23 cellular contexts compared by ENCODE assay signal in genomic region chr4:42523066-42523718, GRCh38.
DNase-seq lines count a peak whose midpoint lies in the region; ATAC-seq lines count a peak whose summit lies in the region.
"Had no signal": no experiment of that assay in that cellular context is flagged by ENCODE, and none has a peak within 500 bp of the region (broad histone marks: within the 10 kb centered on the region; RNA-seq: fewer than 3 reads in every experiment).

No MANE protein-coding gene starts in this region.

- H2AFZ ChIP-seq in trophoblast cell (ENCODE audit: insufficient read depth, low read length, poor library complexity): no peak overlapping the region

- H2BK5ac ChIP-seq in trophoblast cell (ENCODE audit: low read depth, low read length, poor library complexity): no peak overlapping the region

- peak overlapping the region in 4 of 7 donors; percentile 10 to 56 (median 22) for H3K27ac Mint-ChIP-seq in CD4-positive, alpha-beta memory T cell
- H3K27ac Mint-ChIP-seq in activated T-helper 17 cell treated with anti-CD3 and anti-CD28 coated beads, Interleukin-2, amount 50 U/mL, for 72 hours: peak overlapping the region; percentile 71
- H3K27ac Mint-ChIP-seq: HFFc6 had no signal

- no peak overlapping the region for H2AK5ac ChIP-seq in trophoblast cell (ENCODE audit: low read length)

- no peak overlapping the region for H3K4me3 Mint-ChIP-seq in CD4-positive, alpha-beta memory T cell
- H3K4me3 Mint-ChIP-seq in activated T-helper 17 cell treated with anti-CD3 and anti-CD28 coated beads, Interleukin-2, amount 50 U/mL, for 72 hours: no peak overlapping the region
- H3K4me3 Mint-ChIP-seq: CD4-positive, CD25-positive, alpha-beta regulatory T cell; HFFc6 had no signal

- H3K36me3 Mint-ChIP-seq in CD4-positive, alpha-beta memory T cell: peaks cover 23 to 34% of the 10 kb centered on the region in 2 donors
- H3K36me3 Mint-ChIP-seq in activated T-helper 17 cell treated with anti-CD3 and anti-CD28 coated beads, Interleukin-2, amount 50 U/mL, for 72 hours (ENCODE audit: low read depth): peaks cover 54% of the 10 kb centered on the region

- H4K12ac ChIP-seq in trophoblast cell (ENCODE audit: low read depth, low read length): no peak overlapping the region

- CTCF ChIA-PET in CD4-positive, alpha-beta memory T cell (lab: Charles Lee; ENCODE audit: partially characterized antibody): interaction anchor here (1.9 kb wide), 1 partner anchor 152 kb away, joined by 4 read pairs; no protein-coding TSS in a partner anchor

- no peaks in the 10 kb centered on the region for H3K4me1 ChIP-seq in CD4-positive, alpha-beta memory T cell (ENCODE audit: insufficient read depth, low read length)
- H3K4me1 ChIP-seq in trophoblast cell (ENCODE audit: control insufficient read depth in 1 of 2, insufficient read depth in 2 of 2, low read length in 2 of 2): no peaks in the 10 kb centered on the region
- H3K4me1 ChIP-seq: SJSA1 had no signal

- H3K14ac ChIP-seq in trophoblast cell (ENCODE audit: low read length): no peak overlapping the region

- no peaks in the 10 kb centered on the region for H3K4me1 Mint-ChIP-seq in CD4-positive, alpha-beta memory T cell
- H3K4me1 Mint-ChIP-seq in activated T-helper 17 cell treated with anti-CD3 and anti-CD28 coated beads, Interleukin-2, amount 50 U/mL, for 72 hours: no peaks in the 10 kb centered on the region

- WGBS in trophoblast cell (ENCODE audit: extremely low coverage, insufficient coverage, insufficient read length): no CpG with 5 or more reads among the region's 3 CpGs

- no peaks in the 10 kb centered on the region for H3K9me3 Mint-ChIP-seq in CD4-positive, alpha-beta memory T cell
- no peaks in the 10 kb centered on the region for H3K9me3 Mint-ChIP-seq in activated T-helper 17 cell treated with anti-CD3 and anti-CD28 coated beads, Interleukin-2, amount 50 U/mL, for 72 hours
- H3K9me3 Mint-ChIP-seq: CD4-positive, CD25-positive, alpha-beta regulatory T cell; HFFc6 had no signal

- H3K4ac ChIP-seq in trophoblast cell (ENCODE audit: low read depth, low read length): no peak overlapping the region

- H3K18ac ChIP-seq in trophoblast cell (ENCODE audit: low read length): no peak overlapping the region

- no peak overlapping the region for H2BK12ac ChIP-seq in trophoblast cell (ENCODE audit: low read length)

- no peak overlapping the region for H3K27ac ChIP-seq in CD4-positive, alpha-beta memory T cell (ENCODE audit: low read depth, low read length)
- no peak overlapping the region for H3K27ac ChIP-seq in trophoblast cell (ENCODE audit: low read depth, low read length)
- H3K27ac ChIP-seq: KMS-11, SJSA1 had no signal

- intact Hi-C loops in CD4-positive, alpha-beta memory T cell (cut with micrococcal nuclease): no loop called here
- intact Hi-C loops in left cardiac atrium (cut with DNase I): loop anchor here in 1 of 2 donors (2.0 to 5.0 kb wide), 2 partner anchors 151 to 240 kb away; no protein-coding TSS in a partner anchor
- intact Hi-C loops in sciatic nerve (cut with DNase I): loop anchor here (5.0 to 10.0 kb wide), 3 partner anchors 148 to 576 kb away; no protein-coding TSS in a partner anchor

- H3K36me3 ChIP-seq in CD4-positive, alpha-beta memory T cell (ENCODE audit: insufficient read depth, low read length): no peaks in the 10 kb centered on the region
- no peaks in the 10 kb centered on the region for H3K36me3 ChIP-seq in trophoblast cell (ENCODE audit: control insufficient read depth in 1 of 2, insufficient read depth in 2 of 2, low read length in 2 of 2)
- H3K36me3 ChIP-seq: SJSA1 had no signal

- H3K23ac ChIP-seq in trophoblast cell (ENCODE audit: low read length): no peak overlapping the region

- no peak overlapping the region for H3K4me3 ChIP-seq in CD4-positive, alpha-beta memory T cell (ENCODE audit: low read length in 2 of 2)
- no peak overlapping the region for H3K4me3 ChIP-seq in trophoblast cell (ENCODE audit: low read depth, low read length)
- H3K4me3 ChIP-seq: SJSA1 had no signal

- H3K27me3 ChIP-seq in CD4-positive, alpha-beta memory T cell (ENCODE audit: insufficient read depth, low read length): no peaks in the 10 kb centered on the region
- H3K27me3 ChIP-seq in trophoblast cell (ENCODE audit: insufficient read depth, low read length): no peaks in the 10 kb centered on the region
- H3K27me3 ChIP-seq: SJSA1 had no signal

- no peak for DNase-seq in CD4-positive, alpha-beta memory T cell
- DNase-seq in left cardiac atrium (no peak), sciatic nerve (ENCODE audit: low spot score) (no peak), NCI-H2029 (lab: John Stamatoyannopoulos, UW) (no peak), trophoblast cell (no peak)
- no peak for DNase-seq in stimulated activated CD8-positive, alpha-beta memory T cell treated with anti-CD3 and anti-CD28 coated beads, Interleukin-4, amount 100 ng/mL, for 48 hours
- DNase-seq: Calu3; CD4-positive, CD25-positive, alpha-beta regulatory T cell; DMS153; H7; HFFc6; IMR-90; NCI-H1105; NCI-H146; NCI-H2081; NCI-H2171; NCI-H345; NCI-H524; NCI-H774; NK-92 treated with Interleukin-12 subunit alpha and Interleukin-12 subunit beta, amount 100 ng/mL, for 24 hours had no signal

- H3K9me3 ChIP-seq in CD4-positive, alpha-beta memory T cell (ENCODE audit: control insufficient read depth in 1 of 2, low read length in 2 of 2): no peaks in the 10 kb centered on the region
- H3K9me3 ChIP-seq in trophoblast cell (ENCODE audit: insufficient read depth, low read depth, low read length): no peaks in the 10 kb centered on the region
- H3K9me3 ChIP-seq: SJSA1 had no signal

- no peaks in the 10 kb centered on the region for H3K79me1 ChIP-seq in trophoblast cell (ENCODE audit: low read length)

- H4K91ac ChIP-seq in trophoblast cell (ENCODE audit: low read depth, low read length): no peak overlapping the region

- no peaks in the 10 kb centered on the region for H3K79me2 ChIP-seq in trophoblast cell (ENCODE audit: control insufficient read depth, insufficient read depth, low read length, poor library complexity)

- no peaks in the 10 kb centered on the region for H3K27me3 Mint-ChIP-seq in CD4-positive, alpha-beta memory T cell
- no peaks in the 10 kb centered on the region for H3K27me3 Mint-ChIP-seq in activated T-helper 17 cell treated with anti-CD3 and anti-CD28 coated beads, Interleukin-2, amount 50 U/mL, for 72 hours
- H3K27me3 Mint-ChIP-seq: CD4-positive, CD25-positive, alpha-beta regulatory T cell had no signal

- no peak overlapping the region for H2BK120ac ChIP-seq in trophoblast cell (ENCODE audit: insufficient read depth, low read length, poor library complexity)

- H4K8ac ChIP-seq in trophoblast cell (ENCODE audit: low read depth, low read length): no peak overlapping the region

- no peak overlapping the region for H3K4me2 ChIP-seq in trophoblast cell (ENCODE audit: low read length)
- H3K4me2 ChIP-seq: KMS-11 had no signal

- POLR2A ChIA-PET in CD4-positive, alpha-beta memory T cell (lab: Charles Lee; ENCODE audit: partially characterized antibody): no interaction called here

- H3K9ac ChIP-seq in trophoblast cell (ENCODE audit: low read length): no peak overlapping the region
- H3K9ac ChIP-seq: KMS-11 had no signal

- no peak for ATAC-seq in activated T-helper 17 cell treated with anti-CD3 and anti-CD28 coated beads, Interleukin-2, amount 50 U/mL, for 72 hours (replicated peaks)
- ATAC-seq in left cardiac atrium: peak; percentile 59 to 78
- peak; percentile 70 for ATAC-seq in sciatic nerve
